In the genomic region with DNA sequence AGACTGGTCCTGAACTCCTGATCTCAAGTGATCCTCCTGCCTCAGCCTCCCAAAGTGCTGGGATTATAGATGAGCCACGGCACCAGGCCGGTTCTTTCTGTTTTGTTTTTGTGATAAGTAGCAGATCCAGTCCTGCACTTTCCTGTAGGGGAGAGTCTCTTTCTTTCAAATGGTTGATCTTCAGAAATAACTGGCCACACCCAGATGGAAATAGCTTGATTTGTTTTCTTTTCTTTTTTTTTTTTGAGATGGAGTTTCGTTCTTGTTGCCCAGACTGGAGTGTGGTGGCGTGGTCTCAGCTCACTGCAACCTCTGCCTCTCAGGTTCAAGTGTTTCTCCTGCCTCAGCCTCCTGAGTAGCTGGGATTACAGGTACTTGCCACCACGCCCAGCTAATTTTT, we compare ENCODE assay signal across 7 cellular contexts. TPM values are rescaled to one million over a fixed set of nuclear protein-coding genes. Genes with fewer than 3 reads are reported as not detected.
DNase-seq lines count a peak whose midpoint lies in the region; ATAC-seq and TF ChIP-seq lines count a peak whose summit lies in the region.
"Not testable (repeated sequence)": the region's sequence is repeated elsewhere in the genome, so short reads cannot be mapped to it uniquely, and the experiment has no call there.

No MANE protein-coding gene starts in this region.

- H4K20me1 ChIP-seq in DOHH2 (ENCODE audit: control insufficient read depth, insufficient read depth, low read depth, low read length); OCI-LY1 (ENCODE audit: insufficient read depth, low read length): not testable (repeated sequence)
- peaks cover 44% of the 10 kb centered on the region for H4K20me1 ChIP-seq in neural progenitor cell (ENCODE audit: low read depth)

- H3K9me3 ChIP-seq in DOHH2 (ENCODE audit: control insufficient read depth, insufficient read depth, low read length) (peaks cover 17% of the 10 kb centered on the region), OCI-LY1 (ENCODE audit: low read length) (peaks cover 17% of the 10 kb centered on the region), neural progenitor cell (ENCODE audit: low read depth) (peaks cover 22% of the 10 kb centered on the region)

- H3K79me2 ChIP-seq in DOHH2 (ENCODE audit: control insufficient read depth, low read length) (peaks cover 100% of the 10 kb centered on the region), OCI-LY1 (ENCODE audit: insufficient read depth, low read length) (peaks cover 24% of the 10 kb centered on the region), neural progenitor cell (ENCODE audit: low read depth) (peaks cover 92% of the 10 kb centered on the region)

- peaks cover 74% of the 10 kb centered on the region for H3K36me3 ChIP-seq in DOHH2 (ENCODE audit: control insufficient read depth, low read length)
- H3K36me3 ChIP-seq in OCI-LY1 (ENCODE audit: insufficient read depth, low read length) = peaks cover 69% of the 10 kb centered on the region
- H3K36me3 ChIP-seq in neural progenitor cell = peaks cover 19% of the 10 kb centered on the region

- not testable (repeated sequence) for H3K27me3 Mint-ChIP-seq in activated CD4-positive, alpha-beta T cell treated with anti-CD3 and anti-CD28 coated beads for 36 hours; activated T-cell treated with anti-CD3 and anti-CD28 coated beads, Interleukin-2, amount 50 U/mL, for 24 hours; activated naive CD8-positive, alpha-beta T cell treated with anti-CD3 and anti-CD28 coated beads, Interleukin-2, amount 10 ng/mL, durations not matched to agents 7 days and 5 days; memory B cell; neural progenitor cell (ENCODE audit: insufficient read depth, low read depth)

- H3K9ac ChIP-seq in OCI-LY1 (ENCODE audit: low read length); neural progenitor cell: not testable (repeated sequence)

- peak overlapping the region; percentile 54 for H3K4me2 ChIP-seq in DOHH2 (ENCODE audit: low read length)
- H3K4me2 ChIP-seq in OCI-LY1 (ENCODE audit: low read length) = peak overlapping the region; percentile 21; the same call in 1 of the 2 replicates
- H3K4me2 ChIP-seq in neural progenitor cell = not testable (repeated sequence)

- not testable (repeated sequence) for TF ChIP-seq CTCF in DOHH2 (IDR thresholded peaks at IDR 0.05; ENCODE audit: low read depth, low read length, poor library complexity, severe bottlenecking); OCI-LY1 (IDR thresholded peaks at IDR 0.05; ENCODE audit: low read length); neural progenitor cell (IDR thresholded peaks at IDR 0.05)

- not testable (repeated sequence) for H3K9me2 ChIP-seq in DOHH2 (replicated peaks; ENCODE audit: control insufficient read depth, low read length); OCI-LY1 (ENCODE audit: low read depth, low read length)

- not testable (repeated sequence) for H3K27me3 ChIP-seq in DOHH2 (ENCODE audit: control insufficient read depth, low read length); OCI-LY1 (ENCODE audit: insufficient read depth, low read length); neural progenitor cell

- H3K4me3 ChIP-seq in DOHH2 (ENCODE audit: low read length) = peak overlapping the region; percentile 37
- H3K4me3 ChIP-seq in OCI-LY1 (ENCODE audit: low read depth, low read length, poor library complexity, severe bottlenecking); neural progenitor cell: not testable (repeated sequence)

- peaks cover 68% of the 10 kb centered on the region for H3K4me1 Mint-ChIP-seq in activated CD4-positive, alpha-beta T cell treated with anti-CD3 and anti-CD28 coated beads for 36 hours
- peaks cover 76% of the 10 kb centered on the region for H3K4me1 Mint-ChIP-seq in activated T-cell treated with anti-CD3 and anti-CD28 coated beads, Interleukin-2, amount 50 U/mL, for 24 hours (ENCODE audit: low read depth)
- peaks cover 31% of the 10 kb centered on the region for H3K4me1 Mint-ChIP-seq in activated naive CD8-positive, alpha-beta T cell treated with anti-CD3 and anti-CD28 coated beads, Interleukin-2, amount 10 ng/mL, durations not matched to agents 7 days and 5 days
- peaks cover 43% of the 10 kb centered on the region for H3K4me1 Mint-ChIP-seq in memory B cell
- H3K4me1 Mint-ChIP-seq in neural progenitor cell = peaks cover 21% of the 10 kb centered on the region

- H3K9me3 Mint-ChIP-seq in activated CD4-positive, alpha-beta T cell treated with anti-CD3 and anti-CD28 coated beads for 36 hours (ENCODE audit: low read depth) = peaks cover 16% of the 10 kb centered on the region
- H3K9me3 Mint-ChIP-seq in activated T-cell treated with anti-CD3 and anti-CD28 coated beads, Interleukin-2, amount 50 U/mL, for 24 hours = peaks cover 16% of the 10 kb centered on the region
- peaks cover 15% of the 10 kb centered on the region for H3K9me3 Mint-ChIP-seq in activated naive CD8-positive, alpha-beta T cell treated with anti-CD3 and anti-CD28 coated beads, Interleukin-2, amount 10 ng/mL, durations not matched to agents 7 days and 5 days
- H3K9me3 Mint-ChIP-seq in memory B cell = not testable (repeated sequence)
- H3K9me3 Mint-ChIP-seq in neural progenitor cell = peaks cover 25% of the 10 kb centered on the region

- intact Hi-C loops in activated CD4-positive, alpha-beta T cell treated with anti-CD3 and anti-CD28 coated beads for 36 hours (cut with DNase I, micrococcal nuclease) = not testable (repeated sequence)

- CTCF ChIA-PET in activated CD4-positive, alpha-beta T cell treated with anti-CD3 and anti-CD28 coated beads for 36 hours (lab: Charles Lee) = interaction anchor here (0.7 to 1.2 kb wide), 3 partner anchors 9 to 61 kb away, joined by 3 to 4 read pairs (median 3); no protein-coding TSS in a partner anchor

- POLR2A ChIA-PET in activated CD4-positive, alpha-beta T cell treated with anti-CD3 and anti-CD28 coated beads for 36 hours (lab: Charles Lee); activated naive CD8-positive, alpha-beta T cell treated with anti-CD3 and anti-CD28 coated beads, Interleukin-2, amount 10 ng/mL, durations not matched to agents 7 days and 5 days (lab: Charles Lee): not testable (repeated sequence)

- peaks cover 57% of the 10 kb centered on the region for H3K4me1 ChIP-seq in DOHH2 (ENCODE audit: control insufficient read depth, low read length)
- H3K4me1 ChIP-seq in OCI-LY1 (ENCODE audit: insufficient read depth, low read length, severe bottlenecking) = peaks cover 44% of the 10 kb centered on the region
- H3K4me1 ChIP-seq in neural progenitor cell = peaks cover 13% of the 10 kb centered on the region

- H3K27ac ChIP-seq in DOHH2 (ENCODE audit: low read depth, low read length) = peak overlapping the region; percentile 61
- peak overlapping the region; percentile 82 for H3K27ac ChIP-seq in OCI-LY1 (ENCODE audit: low read depth, low read length, poor library complexity, severe bottlenecking)
- not testable (repeated sequence) for H3K27ac ChIP-seq in neural progenitor cell

- DNase-seq in activated CD4-positive, alpha-beta T cell treated with anti-CD3 and anti-CD28 coated beads for 36 hours; activated T-cell treated with anti-CD3 and anti-CD28 coated beads, Interleukin-2, amount 50 U/mL, for 24 hours; activated naive CD8-positive, alpha-beta T cell treated with anti-CD3 and anti-CD28 coated beads, Interleukin-2, amount 10 ng/mL, durations not matched to agents 7 days and 5 days; memory B cell (ENCODE audit: low spot score in 2 of 2); neural progenitor cell (ENCODE audit: low spot score): not testable (repeated sequence)

- not testable (repeated sequence) for ATAC-seq in activated CD4-positive, alpha-beta T cell treated with anti-CD3 and anti-CD28 coated beads for 36 hours; activated naive CD8-positive, alpha-beta T cell treated with anti-CD3 and anti-CD28 coated beads, Interleukin-2, amount 10 ng/mL, durations not matched to agents 7 days and 5 days (ENCODE audit: low read depth)
- ATAC-seq in memory B cell (ENCODE audit: low read depth) = peak; percentile 40

- not testable (repeated sequence) for H3K4me3 Mint-ChIP-seq in activated CD4-positive, alpha-beta T cell treated with anti-CD3 and anti-CD28 coated beads for 36 hours; activated T-cell treated with anti-CD3 and anti-CD28 coated beads, Interleukin-2, amount 50 U/mL, for 24 hours; activated naive CD8-positive, alpha-beta T cell treated with anti-CD3 and anti-CD28 coated beads, Interleukin-2, amount 10 ng/mL, durations not matched to agents 7 days and 5 days; neural progenitor cell
- H3K4me3 Mint-ChIP-seq in memory B cell = peak overlapping the region; percentile 70

- H3K36me3 Mint-ChIP-seq in activated CD4-positive, alpha-beta T cell treated with anti-CD3 and anti-CD28 coated beads for 36 hours (ENCODE audit: low read depth) = peaks cover 42% of the 10 kb centered on the region
- H3K36me3 Mint-ChIP-seq in activated T-cell treated with anti-CD3 and anti-CD28 coated beads, Interleukin-2, amount 50 U/mL, for 24 hours (ENCODE audit: low read depth) = peaks cover 89% of the 10 kb centered on the region
- peaks cover 35% of the 10 kb centered on the region for H3K36me3 Mint-ChIP-seq in activated naive CD8-positive, alpha-beta T cell treated with anti-CD3 and anti-CD28 coated beads, Interleukin-2, amount 10 ng/mL, durations not matched to agents 7 days and 5 days
- peaks cover 25% of the 10 kb centered on the region for H3K36me3 Mint-ChIP-seq in memory B cell
- peaks cover 36% of the 10 kb centered on the region for H3K36me3 Mint-ChIP-seq in neural progenitor cell

- peak overlapping the region; percentile 60 for H3K27ac Mint-ChIP-seq in activated CD4-positive, alpha-beta T cell treated with anti-CD3 and anti-CD28 coated beads for 36 hours
- H3K27ac Mint-ChIP-seq in activated T-cell treated with anti-CD3 and anti-CD28 coated beads, Interleukin-2, amount 50 U/mL, for 24 hours = peak overlapping the region; percentile 67
- H3K27ac Mint-ChIP-seq in activated naive CD8-positive, alpha-beta T cell treated with anti-CD3 and anti-CD28 coated beads, Interleukin-2, amount 10 ng/mL, durations not matched to agents 7 days and 5 days = peak overlapping the region; percentile 50
- H3K27ac Mint-ChIP-seq in memory B cell (peak overlapping the region; percentile 74), neural progenitor cell (peak overlapping the region; percentile 47)

- not testable (repeated sequence) for H3F3A ChIP-seq in DOHH2 (ENCODE audit: control insufficient read depth, insufficient read depth); OCI-LY1 (ENCODE audit: insufficient read depth, low read length)
- peaks cover 23% of the 10 kb centered on the region for H3F3A ChIP-seq in neural progenitor cell (ENCODE audit: low read depth)

- H2AFZ ChIP-seq in OCI-LY1 (ENCODE audit: low read length); neural progenitor cell (replicated peaks): not testable (repeated sequence)

RNA-seq across cellular contexts. Expression of a gene that starts 43.2 kb away (rescaled TPM):
- total RNA-seq in activated CD4-positive, alpha-beta T cell treated with anti-CD3 and anti-CD28 coated beads for 36 hours = 1 to 10 TPM; 3.8 to 4.4 TPM
- total RNA-seq in activated naive CD8-positive, alpha-beta T cell treated with anti-CD3 and anti-CD28 coated beads, Interleukin-2, amount 10 ng/mL, durations not matched to agents 7 days and 5 days = 1 to 10 TPM; 5.8 to 6.5 TPM
- 4.6 and 7.0 TPM in 2 replicates for total RNA-seq in neural progenitor cell (ENCODE audit: low replicate concordance)

RNA-seq across cellular contexts. Expression of a gene that starts 43.9 kb away (rescaled TPM):
- total RNA-seq in activated CD4-positive, alpha-beta T cell treated with anti-CD3 and anti-CD28 coated beads for 36 hours = 100 to 1,000 TPM; 310 to 323 TPM
- 100 to 1,000 TPM; 306 to 336 TPM for total RNA-seq in activated naive CD8-positive, alpha-beta T cell treated with anti-CD3 and anti-CD28 coated beads, Interleukin-2, amount 10 ng/mL, durations not matched to agents 7 days and 5 days
- total RNA-seq in neural progenitor cell (ENCODE audit: low replicate concordance) = 78.6 and 108 TPM in 2 replicates

RNA-seq across cellular contexts. Expression of a gene that starts 56.6 kb away (rescaled TPM):
- 10 to 100 TPM; 10.7 to 11.4 TPM for total RNA-seq in activated CD4-positive, alpha-beta T cell treated with anti-CD3 and anti-CD28 coated beads for 36 hours
- 10 to 100 TPM; 11.7 to 11.9 TPM for total RNA-seq in activated naive CD8-positive, alpha-beta T cell treated with anti-CD3 and anti-CD28 coated beads, Interleukin-2, amount 10 ng/mL, durations not matched to agents 7 days and 5 days
- 2.6 and 5.1 TPM in 2 replicates for total RNA-seq in neural progenitor cell (ENCODE audit: low replicate concordance)
